Comparison of ENCODE assay signal across 9 cellular contexts in the genomic region with DNA sequence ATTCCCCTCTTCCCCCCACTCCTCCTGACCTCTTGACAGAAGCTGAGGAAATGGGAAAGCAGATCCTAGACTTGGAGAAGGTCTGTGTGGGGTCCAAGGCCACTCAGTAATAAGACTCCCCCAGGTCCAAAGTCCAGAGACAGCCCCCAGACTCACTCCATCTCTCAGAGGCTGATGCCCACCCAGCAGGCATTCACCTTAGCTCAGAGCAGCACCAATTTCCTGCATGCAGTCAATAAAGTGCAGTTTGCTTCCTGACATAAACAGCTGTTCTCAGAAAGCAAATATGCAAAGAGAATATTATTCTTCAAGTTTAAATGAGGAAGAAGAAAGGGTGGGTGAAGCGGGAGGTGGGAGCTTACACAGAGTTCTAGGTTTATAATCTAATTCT.
DNase-seq lines count a peak whose midpoint lies in the region; ATAC-seq and TF ChIP-seq lines count a peak whose summit lies in the region.
"Had no signal": no experiment of that assay in that cellular context is flagged by ENCODE, and none has a peak within 500 bp of the region (broad histone marks: within the 10 kb centered on the region; RNA-seq: fewer than 3 reads in every experiment).

No MANE protein-coding gene starts in this region.

- no peak for TF ChIP-seq EP300 in esophagus muscularis mucosa (IDR thresholded peaks at IDR 0.05)

- intact Hi-C loops in esophagus muscularis mucosa (cut with DNase I): no loop called here

- peak overlapping the region; percentile 72 to 83 (median 72) for H3K27ac ChIP-seq in esophagus muscularis mucosa (replicated peaks in 1 of 4)

- WGBS in esophagus muscularis mucosa: 64% methylated on average over 1 of the region's 1 CpG

- TF ChIP-seq CTCF in NB4 (IDR thresholded peaks at IDR 0.05; ENCODE audit: low read depth, low read length) (no peak), esophagus muscularis mucosa (IDR thresholded peaks at IDR 0.05) (no peak), GM10266 (IDR thresholded peaks at IDR 0.05; ENCODE audit: control insufficient read depth, insufficient read depth, low read depth, missing control alignments) (no peak)

- peak; percentile 29 for DNase-seq in NB4 (ENCODE audit: low read depth)
- DNase-seq in esophagus muscularis mucosa (ENCODE audit: extremely low spot score): no peak
- peak; percentile 28 for DNase-seq in stimulated activated CD8-positive, alpha-beta memory T cell treated with anti-CD3 and anti-CD28 coated beads, Interleukin-4, amount 100 ng/mL, for 48 hours
- no peak for DNase-seq in GDM1 (lab: John Stamatoyannopoulos, UW)
- no peak for DNase-seq in GM10266 (ENCODE audit: extremely low spot score)
- DNase-seq in AML-193 (lab: John Stamatoyannopoulos, UW): no peak
- no peak for DNase-seq in RPMI8226

- no peaks in the 10 kb centered on the region for H3K36me3 ChIP-seq in esophagus muscularis mucosa

- H3K4me1 ChIP-seq in esophagus muscularis mucosa: peaks cover 8 to 52% (median 42%) of the 10 kb centered on the region in 4 donors

- no peak overlapping the region for H3K4me3 ChIP-seq in NB4 (ENCODE audit: low read depth, low read length)
- H3K4me3 ChIP-seq in esophagus muscularis mucosa: peak overlapping the region; percentile 38 to 45 (median 42)

- TF ChIP-seq POLR2A in NB4 (IDR thresholded peaks at IDR 0.05; ENCODE audit: extremely low read depth, insufficient read length) (no peak), esophagus muscularis mucosa (IDR thresholded peaks at IDR 0.05; ENCODE audit: low read depth) (no peak)

- no peaks in the 10 kb centered on the region for H3K27me3 ChIP-seq in esophagus muscularis mucosa

- ATAC-seq in GM19452 (IDR thresholded peaks at IDR 0.05; ENCODE audit: unreplicated experiment): peak; percentile 8
- ATAC-seq: HCT116 had no signal

- no peaks in the 10 kb centered on the region for H3K9me3 ChIP-seq in esophagus muscularis mucosa

Comparison
In these comparisons a context has a peak if more than half of its experiments do, and no peak if none do; other contexts are left out.
1. DNase-seq: peak in NB4 (single experiment) and stimulated activated CD8-positive, alpha-beta memory T cell treated with anti-CD3 and anti-CD28 coated beads, Interleukin-4, amount 100 ng/mL, for 48 hours (single experiment); none in esophagus muscularis mucosa (single experiment), GDM1 (single experiment), GM10266 (single experiment), AML-193 (0 of 2) and RPMI8226 (single experiment).